8 cellular contexts compared by ENCODE assay signal in the genomic region with DNA sequence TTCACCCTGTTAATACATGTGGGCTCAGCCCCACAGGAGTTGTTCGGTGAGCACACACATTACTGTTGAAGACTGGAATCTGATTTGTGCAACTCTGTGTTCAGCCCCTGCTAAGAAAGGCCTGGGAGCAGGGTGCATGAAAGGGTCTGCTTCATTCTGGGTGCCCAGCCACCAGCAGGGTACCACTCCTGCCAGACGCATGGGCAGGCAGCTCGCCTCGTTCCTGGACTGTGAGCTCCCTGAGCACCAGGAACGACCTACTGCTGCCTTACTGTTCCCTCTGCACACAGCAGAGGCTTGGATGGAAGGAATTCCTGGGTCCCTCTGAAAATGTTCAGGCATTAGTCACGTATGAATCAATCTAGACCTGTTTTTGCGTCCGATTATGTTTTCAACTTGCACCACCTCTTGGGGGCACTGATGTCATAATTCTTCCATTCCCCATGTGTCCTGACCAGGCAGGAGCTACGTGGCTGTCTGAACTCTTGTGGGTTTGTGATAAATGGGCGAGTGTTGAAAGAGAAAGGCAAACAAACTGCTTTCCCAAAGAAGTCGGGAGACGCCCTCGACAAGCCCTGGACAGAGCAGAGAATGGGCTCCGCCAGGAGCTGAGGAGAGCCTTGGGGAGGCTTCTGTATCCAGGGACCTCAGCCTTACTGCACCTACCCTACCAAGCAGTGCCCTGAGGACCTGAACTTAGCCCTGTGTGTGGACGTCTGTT.
A peak's percentile ranks its signal among the peaks of the same experiment; 100 is the strongest.
DNase-seq lines count a peak whose midpoint lies in the region; ATAC-seq and TF ChIP-seq lines count a peak whose summit lies in the region.

No MANE protein-coding gene starts in this region.

- peaks cover 48% of the 10 kb centered on the region for H3K4me1 Mint-ChIP-seq in nephron
- peaks cover 23% of the 10 kb centered on the region for H3K4me1 Mint-ChIP-seq in mesothelial cell of epicardium

- H3K27me3 Mint-ChIP-seq in nephron (ENCODE audit: low read depth) (peaks cover 39% of the 10 kb centered on the region), mesothelial cell of epicardium (ENCODE audit: low read depth) (peaks cover 7% of the 10 kb centered on the region)

- peak; percentile 31 for ATAC-seq in GM18909 (IDR thresholded peaks at IDR 0.05; ENCODE audit: poor library complexity, unreplicated experiment)
- no peak for ATAC-seq in HG03521 (IDR thresholded peaks at IDR 0.05; ENCODE audit: unreplicated experiment)

- H3K9me3 Mint-ChIP-seq in nephron (no peaks in the 10 kb centered on the region), mesothelial cell of epicardium (no peaks in the 10 kb centered on the region)

- DNase-seq in M059J (ENCODE audit: low read depth) (peak; percentile 80), cardiac fibroblast (ENCODE audit: low read depth in 2 of 2) (peak; percentile 61 to 62), T1000 (lab: John Stamatoyannopoulos, UW) (no peak), epidermal melanocyte (ENCODE audit: insufficient read length, low spot score) (no peak), mesothelial cell of epicardium (ENCODE audit: low spot score in 2 of 2, unreplicated experiment in 2 of 2) (no peak)

- no peak overlapping the region for H3K4me3 Mint-ChIP-seq in nephron
- no peak overlapping the region for H3K4me3 Mint-ChIP-seq in mesothelial cell of epicardium

- no peak overlapping the region for H3K4me3 ChIP-seq in cardiac fibroblast (replicated peaks in 1 of 2; ENCODE audit: low read depth in 2 of 2, low read length in 2 of 2)

- H3K27ac Mint-ChIP-seq in nephron (peak overlapping the region in 2 of 3 experiments; percentile 70 to 76), mesothelial cell of epicardium (no peak overlapping the region)

- TF ChIP-seq CTCF in cardiac fibroblast (IDR thresholded peaks at IDR 0.05; ENCODE audit: low read depth, low read length) = no peak
- no peak for TF ChIP-seq CTCF in nephron (IDR thresholded peaks at IDR 0.05; ENCODE audit: unreplicated experiment in 3 of 3)
- TF ChIP-seq CTCF in mesothelial cell of epicardium (IDR thresholded peaks at IDR 0.05; ENCODE audit: unreplicated experiment) = no peak

- H3K36me3 Mint-ChIP-seq in nephron (ENCODE audit: low read depth) (no peaks in the 10 kb centered on the region), mesothelial cell of epicardium (no peaks in the 10 kb centered on the region)

Comparison
In these comparisons a context has a peak if more than half of its experiments do, and no peak if none do; other contexts are left out.
1. DNase-seq: peak in M059J (single experiment) and cardiac fibroblast (2 of 2); none in T1000 (single experiment), epidermal melanocyte (single experiment) and mesothelial cell of epicardium (0 of 2).